1 cellular context compared by ENCODE assay signal in the genomic region with DNA sequence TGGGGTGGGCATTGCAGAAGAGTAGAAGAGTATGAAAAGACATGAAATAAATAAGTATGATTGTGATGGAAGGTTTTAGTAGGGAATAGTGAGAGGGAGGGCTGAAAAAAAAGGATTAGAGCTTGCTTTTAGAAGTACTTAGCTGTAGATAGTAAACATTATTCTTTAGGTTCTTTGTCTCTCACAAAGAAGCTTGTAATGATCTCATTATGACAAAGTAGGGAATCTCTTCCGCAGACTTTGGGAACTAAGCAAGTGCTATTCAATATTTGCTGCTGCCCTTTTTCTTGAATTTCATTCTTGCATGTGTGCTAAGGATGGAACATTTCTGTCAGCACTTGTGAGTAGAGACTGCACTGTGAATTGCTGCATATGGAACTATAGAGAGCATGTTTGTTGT.
TF ChIP-seq lines count a peak whose summit lies in the region.

No MANE protein-coding gene starts in this region.

TF ChIP-seq in WTC11, 78 proteins besides CTCF, POLR2A, EP300 and RAD21 (continued from another document):
- TF ChIP-seq, protein P1, sequence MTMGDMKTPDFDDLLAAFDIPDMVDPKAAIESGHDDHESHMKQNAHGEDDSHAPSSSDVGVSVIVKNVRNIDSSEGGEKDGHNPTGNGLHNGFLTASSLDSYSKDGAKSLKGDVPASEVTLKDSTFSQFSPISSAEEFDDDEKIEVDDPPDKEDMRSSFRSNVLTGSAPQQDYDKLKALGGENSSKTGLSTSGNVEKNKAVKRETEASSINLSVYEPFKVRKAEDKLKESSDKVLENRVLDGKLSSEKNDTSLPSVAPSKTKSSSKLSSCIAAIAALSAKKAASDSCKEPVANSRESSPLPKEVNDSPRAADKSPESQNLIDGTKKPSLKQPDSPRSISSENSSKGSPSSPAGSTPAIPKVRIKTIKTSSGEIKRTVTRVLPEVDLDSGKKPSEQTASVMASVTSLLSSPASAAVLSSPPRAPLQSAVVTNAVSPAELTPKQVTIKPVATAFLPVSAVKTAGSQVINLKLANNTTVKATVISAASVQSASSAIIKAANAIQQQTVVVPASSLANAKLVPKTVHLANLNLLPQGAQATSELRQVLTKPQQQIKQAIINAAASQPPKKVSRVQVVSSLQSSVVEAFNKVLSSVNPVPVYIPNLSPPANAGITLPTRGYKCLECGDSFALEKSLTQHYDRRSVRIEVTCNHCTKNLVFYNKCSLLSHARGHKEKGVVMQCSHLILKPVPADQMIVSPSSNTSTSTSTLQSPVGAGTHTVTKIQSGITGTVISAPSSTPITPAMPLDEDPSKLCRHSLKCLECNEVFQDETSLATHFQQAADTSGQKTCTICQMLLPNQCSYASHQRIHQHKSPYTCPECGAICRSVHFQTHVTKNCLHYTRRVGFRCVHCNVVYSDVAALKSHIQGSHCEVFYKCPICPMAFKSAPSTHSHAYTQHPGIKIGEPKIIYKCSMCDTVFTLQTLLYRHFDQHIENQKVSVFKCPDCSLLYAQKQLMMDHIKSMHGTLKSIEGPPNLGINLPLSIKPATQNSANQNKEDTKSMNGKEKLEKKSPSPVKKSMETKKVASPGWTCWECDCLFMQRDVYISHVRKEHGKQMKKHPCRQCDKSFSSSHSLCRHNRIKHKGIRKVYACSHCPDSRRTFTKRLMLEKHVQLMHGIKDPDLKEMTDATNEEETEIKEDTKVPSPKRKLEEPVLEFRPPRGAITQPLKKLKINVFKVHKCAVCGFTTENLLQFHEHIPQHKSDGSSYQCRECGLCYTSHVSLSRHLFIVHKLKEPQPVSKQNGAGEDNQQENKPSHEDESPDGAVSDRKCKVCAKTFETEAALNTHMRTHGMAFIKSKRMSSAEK (CRISPR knock-in tag; IDR thresholded peaks at IDR 0.05; ENCODE audit: borderline replicate concordance): no peak
- TF ChIP-seq, protein P2, sequence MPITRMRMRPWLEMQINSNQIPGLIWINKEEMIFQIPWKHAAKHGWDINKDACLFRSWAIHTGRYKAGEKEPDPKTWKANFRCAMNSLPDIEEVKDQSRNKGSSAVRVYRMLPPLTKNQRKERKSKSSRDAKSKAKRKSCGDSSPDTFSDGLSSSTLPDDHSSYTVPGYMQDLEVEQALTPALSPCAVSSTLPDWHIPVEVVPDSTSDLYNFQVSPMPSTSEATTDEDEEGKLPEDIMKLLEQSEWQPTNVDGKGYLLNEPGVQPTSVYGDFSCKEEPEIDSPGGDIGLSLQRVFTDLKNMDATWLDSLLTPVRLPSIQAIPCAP (CRISPR knock-in tag; IDR thresholded peaks at IDR 0.05): no peak
- TF ChIP-seq, protein P3, sequence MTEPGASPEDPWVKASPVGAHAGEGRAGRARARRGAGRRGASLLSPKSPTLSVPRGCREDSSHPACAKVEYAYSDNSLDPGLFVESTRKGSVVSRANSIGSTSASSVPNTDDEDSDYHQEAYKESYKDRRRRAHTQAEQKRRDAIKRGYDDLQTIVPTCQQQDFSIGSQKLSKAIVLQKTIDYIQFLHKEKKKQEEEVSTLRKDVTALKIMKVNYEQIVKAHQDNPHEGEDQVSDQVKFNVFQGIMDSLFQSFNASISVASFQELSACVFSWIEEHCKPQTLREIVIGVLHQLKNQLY (CRISPR knock-in tag; IDR thresholded peaks at IDR 0.05): no peak
- TF ChIP-seq NR1H2 (CRISPR knock-in tag; IDR thresholded peaks at IDR 0.05): no peak
- no peak for TF ChIP-seq TEAD1 (CRISPR knock-in tag; IDR thresholded peaks at IDR 0.05)
- TF ChIP-seq CREB1 (CRISPR knock-in tag; IDR thresholded peaks at IDR 0.05): no peak
- TF ChIP-seq, protein P4, sequence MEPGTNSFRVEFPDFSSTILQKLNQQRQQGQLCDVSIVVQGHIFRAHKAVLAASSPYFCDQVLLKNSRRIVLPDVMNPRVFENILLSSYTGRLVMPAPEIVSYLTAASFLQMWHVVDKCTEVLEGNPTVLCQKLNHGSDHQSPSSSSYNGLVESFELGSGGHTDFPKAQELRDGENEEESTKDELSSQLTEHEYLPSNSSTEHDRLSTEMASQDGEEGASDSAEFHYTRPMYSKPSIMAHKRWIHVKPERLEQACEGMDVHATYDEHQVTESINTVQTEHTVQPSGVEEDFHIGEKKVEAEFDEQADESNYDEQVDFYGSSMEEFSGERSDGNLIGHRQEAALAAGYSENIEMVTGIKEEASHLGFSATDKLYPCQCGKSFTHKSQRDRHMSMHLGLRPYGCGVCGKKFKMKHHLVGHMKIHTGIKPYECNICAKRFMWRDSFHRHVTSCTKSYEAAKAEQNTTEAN (CRISPR knock-in tag; IDR thresholded peaks at IDR 0.05): no peak
- TF ChIP-seq ESRRA (CRISPR knock-in tag; IDR thresholded peaks at IDR 0.05; ENCODE audit: borderline replicate concordance): no peak
- TF ChIP-seq, protein P5, sequence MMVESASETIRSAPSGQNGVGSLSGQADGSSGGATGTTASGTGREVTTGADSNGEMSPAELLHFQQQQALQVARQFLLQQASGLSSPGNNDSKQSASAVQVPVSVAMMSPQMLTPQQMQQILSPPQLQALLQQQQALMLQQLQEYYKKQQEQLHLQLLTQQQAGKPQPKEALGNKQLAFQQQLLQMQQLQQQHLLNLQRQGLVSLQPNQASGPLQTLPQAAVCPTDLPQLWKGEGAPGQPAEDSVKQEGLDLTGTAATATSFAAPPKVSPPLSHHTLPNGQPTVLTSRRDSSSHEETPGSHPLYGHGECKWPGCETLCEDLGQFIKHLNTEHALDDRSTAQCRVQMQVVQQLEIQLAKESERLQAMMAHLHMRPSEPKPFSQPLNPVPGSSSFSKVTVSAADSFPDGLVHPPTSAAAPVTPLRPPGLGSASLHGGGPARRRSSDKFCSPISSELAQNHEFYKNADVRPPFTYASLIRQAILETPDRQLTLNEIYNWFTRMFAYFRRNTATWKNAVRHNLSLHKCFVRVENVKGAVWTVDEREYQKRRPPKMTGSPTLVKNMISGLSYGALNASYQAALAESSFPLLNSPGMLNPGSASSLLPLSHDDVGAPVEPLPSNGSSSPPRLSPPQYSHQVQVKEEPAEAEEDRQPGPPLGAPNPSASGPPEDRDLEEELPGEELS (CRISPR knock-in tag; IDR thresholded peaks at IDR 0.05): no peak
- no peak for TF ChIP-seq GABPB1 (CRISPR knock-in tag; IDR thresholded peaks at IDR 0.05)
- TF ChIP-seq TEAD4 (CRISPR knock-in tag; IDR thresholded peaks at IDR 0.05): no peak
- TF ChIP-seq ETV6 (CRISPR knock-in tag; IDR thresholded peaks at IDR 0.05): no peak
- TF ChIP-seq, protein P6, sequence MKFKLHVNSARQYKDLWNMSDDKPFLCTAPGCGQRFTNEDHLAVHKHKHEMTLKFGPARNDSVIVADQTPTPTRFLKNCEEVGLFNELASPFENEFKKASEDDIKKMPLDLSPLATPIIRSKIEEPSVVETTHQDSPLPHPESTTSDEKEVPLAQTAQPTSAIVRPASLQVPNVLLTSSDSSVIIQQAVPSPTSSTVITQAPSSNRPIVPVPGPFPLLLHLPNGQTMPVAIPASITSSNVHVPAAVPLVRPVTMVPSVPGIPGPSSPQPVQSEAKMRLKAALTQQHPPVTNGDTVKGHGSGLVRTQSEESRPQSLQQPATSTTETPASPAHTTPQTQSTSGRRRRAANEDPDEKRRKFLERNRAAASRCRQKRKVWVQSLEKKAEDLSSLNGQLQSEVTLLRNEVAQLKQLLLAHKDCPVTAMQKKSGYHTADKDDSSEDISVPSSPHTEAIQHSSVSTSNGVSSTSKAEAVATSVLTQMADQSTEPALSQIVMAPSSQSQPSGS (CRISPR knock-in tag; IDR thresholded peaks at IDR 0.05; ENCODE audit: borderline replicate concordance, low read depth): no peak
